20 cellular contexts compared by ENCODE assay signal in genomic region chr1:59901770-59902388, GRCh38. TPM values are rescaled to one million over a fixed set of nuclear protein-coding genes. Genes with fewer than 3 reads are reported as not detected.
A peak's percentile ranks its signal among the peaks of the same experiment; 100 is the strongest.
DNase-seq lines count a peak whose midpoint lies in the region; FAIRE-seq and TF ChIP-seq lines count a peak whose summit lies in the region.
"Had no signal": no experiment of that assay in that cellular context is flagged by ENCODE, and none has a peak within 500 bp of the region (broad histone marks: within the 10 kb centered on the region; RNA-seq: fewer than 3 reads in every experiment).

No MANE protein-coding gene starts in this region.

- WGBS in tibial nerve, 2 donors, result 41 to 51% methylated on average over 1 of the region's 1 CpG

- H3K36me3 ChIP-seq in kidney (ENCODE audit: control insufficient read depth in 1 of 2, insufficient read depth in 2 of 2, low read length in 2 of 2) (no peaks in the 10 kb centered on the region), neural progenitor cell (no peaks in the 10 kb centered on the region), tibial nerve (peaks cover 0 to 20% (median 0%) of the 10 kb centered on the region in 3 donors)

- H3K9me3 Mint-ChIP-seq in nephron progenitor cell, result no peaks in the 10 kb centered on the region
- H3K9me3 Mint-ChIP-seq in neural progenitor cell, result no peaks in the 10 kb centered on the region
- H3K9me3 Mint-ChIP-seq: IgD-negative memory B cell had no signal

- H3K4me1 ChIP-seq in kidney (ENCODE audit: control insufficient read depth in 1 of 2, insufficient read depth in 1 of 2, low read depth in 1 of 2, low read length in 2 of 2) (no peaks in the 10 kb centered on the region), neural progenitor cell (no peaks in the 10 kb centered on the region), tibial nerve (peaks cover 0 to 4% (median 0%) of the 10 kb centered on the region in 4 donors)

- no peak for TF ChIP-seq POLR2A in tibial nerve (IDR thresholded peaks at IDR 0.05)

- H3K9ac ChIP-seq in kidney (ENCODE audit: low read length in 2 of 2) (no peak overlapping the region), neural progenitor cell (no peak overlapping the region)

- no peak for TF ChIP-seq EP300 in tibial nerve (IDR thresholded peaks at IDR 0.05)

- intact Hi-C loops in kidney (cut with DNase I), result no loop called here

- peaks cover 9% of the 10 kb centered on the region for H3K27me3 Mint-ChIP-seq in nephron progenitor cell (ENCODE audit: low read depth, poor library complexity)
- peaks cover 2% of the 10 kb centered on the region for H3K27me3 Mint-ChIP-seq in neural progenitor cell (ENCODE audit: insufficient read depth, low read depth)

- H3K27ac Mint-ChIP-seq in nephron progenitor cell (peak overlapping the region; percentile 24), neural progenitor cell (no peak overlapping the region)
- H3K27ac Mint-ChIP-seq: IgD-negative memory B cell had no signal

- H3K27ac ChIP-seq in kidney (ENCODE audit: low read depth in 2 of 2, low read length in 2 of 2) (no peak overlapping the region), neural progenitor cell (no peak overlapping the region), tibial nerve (no peak overlapping the region)

- H3K4me2 ChIP-seq in neural progenitor cell, result no peak overlapping the region

- H2AFZ ChIP-seq in neural progenitor cell (replicated peaks), result no peak overlapping the region

- TF ChIP-seq CTCF in LNCaP clone FGC (IDR thresholded peaks at IDR 0.05; ENCODE audit: control insufficient read depth, extremely low read depth, insufficient read depth) (no peak), fibroblast of the aortic adventitia (IDR thresholded peaks at IDR 0.05; ENCODE audit: insufficient read depth, low read length) (no peak), nephron progenitor cell (IDR thresholded peaks at IDR 0.05) (no peak), kidney (IDR thresholded peaks at IDR 0.05; ENCODE audit: borderline replicate concordance, extremely low read depth, insufficient read depth) (no peak), neural progenitor cell (IDR thresholded peaks at IDR 0.05) (no peak), tibial nerve (IDR thresholded peaks at IDR 0.05) (no peak)

- no peak overlapping the region for H3K4me3 ChIP-seq in LNCaP clone FGC (ENCODE audit: low read depth, low read length)
- H3K4me3 ChIP-seq in fibroblast of the aortic adventitia (ENCODE audit: low read depth, low read length), result no peak overlapping the region
- no peak overlapping the region for H3K4me3 ChIP-seq in kidney (ENCODE audit: low read length in 2 of 2)
- no peak overlapping the region for H3K4me3 ChIP-seq in neural progenitor cell
- no peak overlapping the region for H3K4me3 ChIP-seq in tibial nerve

- H3K4me1 Mint-ChIP-seq in nephron progenitor cell (no peaks in the 10 kb centered on the region), neural progenitor cell (no peaks in the 10 kb centered on the region)

- H3K4me3 Mint-ChIP-seq in nephron progenitor cell (no peak overlapping the region), neural progenitor cell (no peak overlapping the region)
- H3K4me3 Mint-ChIP-seq: IgD-negative memory B cell had no signal

- FAIRE-seq in kidney (lab: Jason Lieb, UNC), result no peak
- FAIRE-seq: HTR-8/SVneo had no signal

- H3K36me3 Mint-ChIP-seq in nephron progenitor cell (ENCODE audit: low read depth) (no peaks in the 10 kb centered on the region), neural progenitor cell (no peaks in the 10 kb centered on the region)
- H3K36me3 Mint-ChIP-seq: IgD-negative memory B cell had no signal

- no peaks in the 10 kb centered on the region for H3K9me3 ChIP-seq in kidney (ENCODE audit: control insufficient read depth in 1 of 2, low read length in 2 of 2)
- H3K9me3 ChIP-seq in neural progenitor cell (ENCODE audit: low read depth), result no peaks in the 10 kb centered on the region
- no peaks in the 10 kb centered on the region for H3K9me3 ChIP-seq in tibial nerve
- H3K9me3 ChIP-seq: Caco-2 had no signal

- DNase-seq in LNCaP clone FGC (ENCODE audit: low read depth) (peak; percentile 65), astrocyte of the hippocampus (ENCODE audit: low read depth, low spot score) (peak; percentile 41), fibroblast of the aortic adventitia (ENCODE audit: low read depth) (peak; percentile 13), nephron progenitor cell (no peak), dermis blood vessel endothelial cell (no peak), kidney (no peak), neural progenitor cell (ENCODE audit: low spot score) (no peak), tibial nerve (ENCODE audit: low spot score in 2 of 2) (no peak)
- DNase-seq: Caco-2; DMS53; MV-4-11; NCI-H1417 treated with DMSO at 0.1 percent for 48 hours; NCI-H1930; NCI-H2171; NCI-H446 treated with DMSO at 0.1 percent for 48 hours; NK-92 treated with Interleukin-12 subunit alpha and Interleukin-12 subunit beta, amount 100 ng/mL, for 24 hours; SIG-M5 had no signal

- no peaks in the 10 kb centered on the region for H3K79me2 ChIP-seq in neural progenitor cell (ENCODE audit: low read depth)

- H3K27me3 ChIP-seq in neural progenitor cell (no peaks in the 10 kb centered on the region), tibial nerve (no peaks in the 10 kb centered on the region)

- no peaks in the 10 kb centered on the region for H3F3A ChIP-seq in neural progenitor cell (ENCODE audit: low read depth)

- no peaks in the 10 kb centered on the region for H4K20me1 ChIP-seq in neural progenitor cell (ENCODE audit: low read depth)

RNA-seq across cellular contexts. Expression of gene CYP2J2, which starts 24.7 kb away (rescaled TPM):
- 0.09 TPM in 1 of 2 replicates, not detected in the other for total RNA-seq in fibroblast of the aortic adventitia (ENCODE audit: low replicate concordance)
- total RNA-seq in dermis blood vessel endothelial cell, result 0.37 TPM in 1 of 2 replicates, not detected in the other
- 1.0 TPM for total RNA-seq in kidney
- 4.6 TPM for polyA plus RNA-seq in kidney (ENCODE audit: insufficient read depth, low read depth, low replicate concordance)
- total RNA-seq in neural progenitor cell (ENCODE audit: low replicate concordance), result 0.07 and 0.19 TPM in 2 replicates
- 10 to 100 TPM; 10.8 to 17.8 (median 13.5) TPM for total RNA-seq in tibial nerve
- total RNA-seq: OCI-LY7 had no signal

Comparison
In these comparisons a context has a peak if more than half of its experiments do, and no peak if none do; other contexts are left out.
1. DNase-seq: peak in LNCaP clone FGC (single experiment), astrocyte of the hippocampus (single experiment) and fibroblast of the aortic adventitia (single experiment); none in nephron progenitor cell (single experiment), dermis blood vessel endothelial cell (single experiment), kidney (single experiment), neural progenitor cell (single experiment) and tibial nerve (0 of 2).